24 cellular contexts compared by ENCODE assay signal in genomic region chr2:6358985-6359384, GRCh38.
"Had no signal": no experiment of that assay in that cellular context is flagged by ENCODE, and none has a peak within 500 bp of the region (broad histone marks: within the 10 kb centered on the region; RNA-seq: fewer than 3 reads in every experiment).

No MANE protein-coding gene starts in this region.

- H3K4me1 ChIP-seq: breast epithelium had no signal

- H3K27me3 Mint-ChIP-seq: activated CD4-positive, alpha-beta T cell treated with anti-CD3 and anti-CD28 coated beads for 36 hours; activated CD8-positive, alpha-beta memory T cell treated with anti-CD3 and anti-CD28 coated beads, Interleukin-2, amount 10 ng/mL, durations not matched to agents 7 days and 5 days; activated naive CD4-positive, alpha-beta T cell treated with anti-CD3 and anti-CD28 coated beads, Interleukin-2, amount 50 U/mL, for 24 hours; activated T-cell treated with anti-CD3 and anti-CD28 coated beads, Interleukin-2, amount 50 U/mL, for 24 hours had no signal

- H3K4me2 ChIP-seq: KMS-11, SK-N-SH had no signal

- H3K9ac ChIP-seq: KMS-11, SK-N-SH had no signal

- H3K9me3 ChIP-seq: breast epithelium had no signal

- DNase-seq: activated CD4-positive, alpha-beta T cell treated with anti-CD3 and anti-CD28 coated beads for 36 hours; activated CD4-positive, alpha-beta T cell treated with anti-CD3 and anti-CD28 coated beads, Interleukin-2, amount 50 U/mL, for 4 hours; activated CD8-positive, alpha-beta memory T cell treated with anti-CD3 and anti-CD28 coated beads, Interleukin-2, amount 10 ng/mL, durations not matched to agents 7 days and 5 days; activated effector memory CD4-positive, alpha-beta T cell treated with Interleukin-2 at 50 U/mL for 16 hours; activated naive CD4-positive, alpha-beta T cell; activated T-cell treated with anti-CD3 and anti-CD28 coated beads, Interleukin-2, amount 50 U/mL, for 24 hours; aorta; caudate nucleus; MM.1S; NCI-H1105; NCI-H1436; NCI-H187; NCI-H2081; NCI-H2227 treated with DMSO at 0.1 percent for 48 hours; NCI-H446 treated with DMSO at 0.1 percent for 48 hours; NCI-H526 treated with DMSO at 0.1 percent for 48 hours; NCI-H82; SK-N-SH; T-helper 1 cell had no signal

- H3K27ac Mint-ChIP-seq: activated CD4-positive, alpha-beta T cell treated with anti-CD3 and anti-CD28 coated beads for 36 hours; activated CD8-positive, alpha-beta memory T cell treated with anti-CD3 and anti-CD28 coated beads, Interleukin-2, amount 10 ng/mL, durations not matched to agents 7 days and 5 days; activated naive CD4-positive, alpha-beta T cell treated with anti-CD3 and anti-CD28 coated beads, Interleukin-2, amount 50 U/mL, for 24 hours; activated T-cell treated with anti-CD3 and anti-CD28 coated beads, Interleukin-2, amount 50 U/mL, for 24 hours; activated T-helper 1 cell treated with anti-CD3 and anti-CD28 coated beads, Interleukin-12 subunit alpha, Interleukin-12 subunit beta, Interleukin-2, Interleukin-4 antibody, amounts not matched to agents 30 ng/mL and 10 ng/mL and 1 ng/mL, durations not matched to agents 14 hours and 24 hours and 36 hours had no signal

- H3K27me3 ChIP-seq: breast epithelium had no signal

- H3K4me3 ChIP-seq: breast epithelium had no signal

- H3K4me1 Mint-ChIP-seq: activated CD4-positive, alpha-beta T cell treated with anti-CD3 and anti-CD28 coated beads for 36 hours; activated CD8-positive, alpha-beta memory T cell treated with anti-CD3 and anti-CD28 coated beads, Interleukin-2, amount 10 ng/mL, durations not matched to agents 7 days and 5 days; activated naive CD4-positive, alpha-beta T cell treated with anti-CD3 and anti-CD28 coated beads, Interleukin-2, amount 50 U/mL, for 24 hours had no signal

- H3K4me3 Mint-ChIP-seq: activated CD4-positive, alpha-beta T cell treated with anti-CD3 and anti-CD28 coated beads for 36 hours; activated CD8-positive, alpha-beta memory T cell treated with anti-CD3 and anti-CD28 coated beads, Interleukin-2, amount 10 ng/mL, durations not matched to agents 7 days and 5 days; activated naive CD4-positive, alpha-beta T cell treated with anti-CD3 and anti-CD28 coated beads, Interleukin-2, amount 50 U/mL, for 24 hours; activated T-cell treated with anti-CD3 and anti-CD28 coated beads, Interleukin-2, amount 50 U/mL, for 24 hours; activated T-helper 1 cell treated with anti-CD3 and anti-CD28 coated beads, Interleukin-12 subunit alpha, Interleukin-12 subunit beta, Interleukin-2, Interleukin-4 antibody, amounts not matched to agents 30 ng/mL and 10 ng/mL and 1 ng/mL, durations not matched to agents 14 hours and 24 hours and 36 hours had no signal

- H3K36me3 Mint-ChIP-seq: activated CD8-positive, alpha-beta memory T cell treated with anti-CD3 and anti-CD28 coated beads, Interleukin-2, amount 10 ng/mL, durations not matched to agents 7 days and 5 days; activated naive CD4-positive, alpha-beta T cell treated with anti-CD3 and anti-CD28 coated beads, Interleukin-2, amount 50 U/mL, for 24 hours had no signal

- H3K9me3 Mint-ChIP-seq: activated naive CD4-positive, alpha-beta T cell treated with anti-CD3 and anti-CD28 coated beads, Interleukin-2, amount 50 U/mL, for 24 hours; activated T-cell treated with anti-CD3 and anti-CD28 coated beads, Interleukin-2, amount 50 U/mL, for 24 hours; activated T-helper 1 cell treated with anti-CD3 and anti-CD28 coated beads, Interleukin-12 subunit alpha, Interleukin-12 subunit beta, Interleukin-2, Interleukin-4 antibody, amounts not matched to agents 30 ng/mL and 10 ng/mL and 1 ng/mL, durations not matched to agents 14 hours and 24 hours and 36 hours had no signal

- H3K36me3 ChIP-seq: breast epithelium had no signal

- H3K27ac ChIP-seq: breast epithelium, KMS-11, VCaP had no signal
